Comparison of ENCODE assay signal across 7 cellular contexts in genomic region chr12:6338955-6339761, GRCh38. TPM values are rescaled to one million over a fixed set of nuclear protein-coding genes. Genes with fewer than 3 reads are reported as not detected.
DNase-seq lines count a peak whose midpoint lies in the region; ATAC-seq and TF ChIP-seq lines count a peak whose summit lies in the region.
"Had no signal": no experiment of that assay in that cellular context is flagged by ENCODE, and none has a peak within 500 bp of the region (broad histone marks: within the 10 kb centered on the region; RNA-seq: fewer than 3 reads in every experiment).

No MANE protein-coding gene starts in this region.

- H3K36me3 ChIP-seq in heart left ventricle (peaks cover 0 to 26% (median 6%) of the 10 kb centered on the region in 9 donors), aorta (ENCODE audit: control insufficient read depth in 1 of 2, insufficient read depth in 2 of 2, low read length in 1 of 2) (no peaks in the 10 kb centered on the region)

- TF ChIP-seq CTCF in heart left ventricle (IDR thresholded peaks at IDR 0.05), result no peak

- no peak for TF ChIP-seq POLR2A in heart left ventricle (IDR thresholded peaks at IDR 0.05)

- no peak for DNase-seq in heart left ventricle
- no peak for DNase-seq in left cardiac atrium
- DNase-seq in aorta, result no peak
- DNase-seq in OCI-M1 (lab: John Stamatoyannopoulos, UW), result no peak
- DNase-seq: NCI-H1930 had no signal

- peak overlapping the region in 11 of 12 donors; percentile 69 to 100 (median 82) for H3K4me3 ChIP-seq in heart left ventricle
- H3K4me3 ChIP-seq in aorta (ENCODE audit: low read length in 2 of 2), result peak overlapping the region; percentile 2 to 74

- intact Hi-C loops in heart left ventricle (cut with DNase I) (loop anchor here in 9 of 10 donors (5.0 to 10.0 kb wide), 5 partner anchors 38 to 198 kb away; partner anchors contain the start of genes GAPDH (in 5 of the 9), LTBR (in 3 of the 9) and SCNN1A (in 2 of the 9)), left cardiac atrium (cut with DNase I) (loop anchor here in 1 of 2 donors (10.0 kb wide), 1 partner anchor 196 kb away; the partner anchor contains the start of gene GAPDH), aorta (cut with DNase I) (loop anchor here (5.0 kb wide), 3 partner anchors 193 to 213 kb away; partner anchors contain the start of gene GAPDH (in 1 of the 2))

- H3K9me3 ChIP-seq in heart left ventricle (no peaks in the 10 kb centered on the region), aorta (ENCODE audit: control insufficient read depth, low read length) (no peaks in the 10 kb centered on the region)

- H3K4me1 ChIP-seq in heart left ventricle (peaks cover 6 to 88% (median 73%) of the 10 kb centered on the region in 12 donors), aorta (ENCODE audit: control insufficient read depth in 1 of 2, insufficient read depth in 2 of 2, low read length in 2 of 2) (no peaks in the 10 kb centered on the region)

- ATAC-seq in heart left ventricle (no peak), left cardiac atrium (no peak), aorta (ENCODE audit: low FRiP score) (no peak), HG03280 (IDR thresholded peaks at IDR 0.05; ENCODE audit: unreplicated experiment) (no peak)

- 30 to 49% (median 37%) methylated on average over 8 of the region's 8 CpGs for WGBS in heart left ventricle, 4 donors
- WGBS in aorta, 2 donors, result 24 to 25% methylated on average over 8 of the region's 8 CpGs

- H3K27ac ChIP-seq in heart left ventricle (peak overlapping the region; percentile 86 to 100 (median 98)), layer of hippocampus (ENCODE audit: low read depth, low read length) (peak overlapping the region; percentile 98), aorta (ENCODE audit: low read depth in 1 of 2, low read length in 2 of 2) (peak overlapping the region in 1 of 2 donors; percentile 71)

- H3K27me3 ChIP-seq in heart left ventricle (no peaks in the 10 kb centered on the region), layer of hippocampus (ENCODE audit: control insufficient read depth, insufficient read depth, low read length) (no peaks in the 10 kb centered on the region), aorta (ENCODE audit: control insufficient read depth in 1 of 2, insufficient read depth in 2 of 2, low read length in 1 of 2) (no peaks in the 10 kb centered on the region)

RNA-seq across cellular contexts. Expression of gene TNFRSF1A, which starts 2.7 kb away (rescaled TPM):
- total RNA-seq in heart left ventricle (100 to 1,000 TPM in 2 of 9 donors, 10 to 100 TPM in 7; 37.2 to 141 (median 54.2) TPM), left cardiac atrium (100 to 1,000 TPM in 1 of 2 donors, 10 to 100 TPM in 1; 89.6 to 117 TPM), aorta (100 to 1,000 TPM; 190 to 236 TPM)
- polyA plus RNA-seq in heart left ventricle (10 to 100 TPM; 23.7 to 91.8 TPM), aorta (100 to 1,000 TPM in 1 of 2 donors, 10 to 100 TPM in 1; 36.9 to 112 TPM)

RNA-seq across cellular contexts. Expression of gene PLEKHG6, which starts 28.7 kb away (rescaled TPM):
- 1 to 10 TPM in 1 of 9 donors, under 1 TPM in 2, not detected in 6; 0.16 to 2.8 (median 0.43) TPM for total RNA-seq in heart left ventricle
- under 1 TPM; 0.11 to 0.33 TPM for polyA plus RNA-seq in heart left ventricle
- total RNA-seq in left cardiac atrium, result 1 to 10 TPM; 5.0 to 6.8 TPM
- 1 to 10 TPM in 1 of 2 donors, under 1 TPM in 1; 0.88 to 1.5 TPM for total RNA-seq in aorta
- 10 to 100 TPM in 1 of 2 donors, under 1 TPM in 1; 0.15 to 90.3 TPM for polyA plus RNA-seq in aorta

RNA-seq across cellular contexts. Expression of gene SCNN1A, which starts 36.2 kb away (rescaled TPM):
- 1 to 10 TPM in 1 of 9 donors, under 1 TPM in 4, not detected in 4; 0.35 to 3.9 (median 0.55) TPM for total RNA-seq in heart left ventricle
- polyA plus RNA-seq in heart left ventricle, result under 1 TPM; 0.11 to 0.15 TPM
- total RNA-seq in left cardiac atrium, result 1 to 10 TPM in 1 of 2 donors, under 1 TPM in 1; 0.85 to 3.5 TPM
- total RNA-seq in aorta, result 1 to 10 TPM; 1.5 to 2.4 TPM
- polyA plus RNA-seq in aorta, result 1 to 10 TPM in 1 of 2 donors, under 1 TPM in 1; 0.61 to 1.5 TPM

RNA-seq across cellular contexts. Expression of gene LTBR, which starts 44.8 kb away (rescaled TPM):
- 10 to 100 TPM; 16.0 to 83.4 (median 26.2) TPM for total RNA-seq in heart left ventricle
- polyA plus RNA-seq in heart left ventricle, result 10 to 100 TPM; 22.8 to 41.8 TPM
- 10 to 100 TPM; 40.4 to 66.6 TPM for total RNA-seq in left cardiac atrium
- total RNA-seq in aorta, result 100 to 1,000 TPM in 1 of 2 donors, 10 to 100 TPM in 1; 83.1 to 103 TPM
- 10 to 100 TPM; 20.5 to 87.8 TPM for polyA plus RNA-seq in aorta
